ENCODE assay signal across 21 cellular contexts in the genomic region with DNA sequence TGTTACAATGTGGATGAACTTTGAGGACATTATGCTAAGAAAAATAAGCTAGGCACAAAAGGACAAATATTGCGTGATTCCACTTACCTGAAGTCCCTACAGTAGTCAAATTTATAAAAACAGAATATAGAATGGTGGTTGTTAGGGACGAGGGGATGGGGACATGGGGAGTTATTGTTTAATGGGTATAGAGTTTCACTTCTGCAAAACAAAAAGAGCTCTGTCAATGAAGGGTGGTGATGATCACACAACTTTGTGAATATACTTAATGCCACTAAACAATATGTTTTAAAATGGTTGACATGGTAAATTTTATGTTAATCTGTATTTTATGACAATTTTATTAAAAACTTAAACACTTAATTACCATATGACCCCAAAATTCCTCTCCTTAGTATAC. TPM values are rescaled to one million over a fixed set of nuclear protein-coding genes. Genes with fewer than 3 reads are reported as not detected.
DNase-seq lines count a peak whose midpoint lies in the region; ATAC-seq lines count a peak whose summit lies in the region.
"Had no signal": no experiment of that assay in that cellular context is flagged by ENCODE, and none has a peak within 500 bp of the region (broad histone marks: within the 10 kb centered on the region; RNA-seq: fewer than 3 reads in every experiment).

No MANE protein-coding gene starts in this region.

- intact Hi-C loops in activated naive CD4-positive, alpha-beta T cell treated with anti-CD3 and anti-CD28 coated beads for 36 hours (cut with micrococcal nuclease): no loop called here
- intact Hi-C loops in Right ventricle myocardium inferior (cut with DNase I): no loop called here

- peak; percentile 66 for DNase-seq in NOMO-1 treated with DMSO at 0.1 percent for 48 hours (lab: John Stamatoyannopoulos, UW; ENCODE audit: unreplicated experiment)
- no peak for DNase-seq in activated naive CD4-positive, alpha-beta T cell treated with anti-CD3 and anti-CD28 coated beads for 36 hours
- DNase-seq in DMS79 treated with DMSO at 0.1 percent for 48 hours (lab: John Stamatoyannopoulos, UW): no peak
- DNase-seq in Right ventricle myocardium inferior (ENCODE audit: missing footprints): no peak
- DNase-seq: activated CD4-positive, alpha-beta T cell treated with anti-CD3 and anti-CD28 coated beads, Interleukin-2, amount 50 U/mL, for 48 hours; activated T-cell treated with anti-CD3 and anti-CD28 coated beads, Interleukin-2, amount 50 U/mL, for 1 hour; COR-L47; glutamatergic neuron; H9; immature natural killer cell; lower lobe of right lung; NCI-H1694 treated with DMSO at 0.1 percent for 48 hours; NCI-H510A; ovary had no signal

- H3K9me3 Mint-ChIP-seq in activated naive CD4-positive, alpha-beta T cell treated with anti-CD3 and anti-CD28 coated beads for 36 hours: no peaks in the 10 kb centered on the region
- H3K9me3 Mint-ChIP-seq: activated naive CD4-positive, alpha-beta T cell treated with anti-CD3 and anti-CD28 coated beads, Interleukin-2, amount 50 U/mL, for 72 hours; dendritic cell treated with granulocyte-macrophage colony-stimulating factor and Interleukin-4, amounts not matched to agents 40 ng/mL and 50 ng/mL, for 4 days; H9; immature natural killer cell had no signal

- peaks cover 13% of the 10 kb centered on the region for H3K36me3 Mint-ChIP-seq in activated naive CD4-positive, alpha-beta T cell treated with anti-CD3 and anti-CD28 coated beads for 36 hours (ENCODE audit: low read depth)

- no peaks in the 10 kb centered on the region for H3K27me3 Mint-ChIP-seq in activated naive CD4-positive, alpha-beta T cell treated with anti-CD3 and anti-CD28 coated beads for 36 hours (ENCODE audit: low read depth)
- H3K27me3 Mint-ChIP-seq: dendritic cell treated with granulocyte-macrophage colony-stimulating factor and Interleukin-4, amounts not matched to agents 40 ng/mL and 50 ng/mL, for 4 days had no signal

- ATAC-seq in GM18498 (IDR thresholded peaks at IDR 0.05; ENCODE audit: unreplicated experiment) (peak; percentile 75), GM19467 (IDR thresholded peaks at IDR 0.05; ENCODE audit: unreplicated experiment) (peak; percentile 53), HG03175 (IDR thresholded peaks at IDR 0.05; ENCODE audit: unreplicated experiment) (peak; percentile 82), GM21447 (IDR thresholded peaks at IDR 0.05; ENCODE audit: unreplicated experiment) (no peak), Right ventricle myocardium inferior (no peak)
- ATAC-seq: activated naive CD4-positive, alpha-beta T cell treated with anti-CD3 and anti-CD28 coated beads, Interleukin-2, amount 50 U/mL, for 72 hours; lower lobe of right lung had no signal

- no peak overlapping the region for H3K27ac Mint-ChIP-seq in activated naive CD4-positive, alpha-beta T cell treated with anti-CD3 and anti-CD28 coated beads for 36 hours
- H3K27ac Mint-ChIP-seq: activated naive CD4-positive, alpha-beta T cell treated with anti-CD3 and anti-CD28 coated beads, Interleukin-2, amount 50 U/mL, for 72 hours; dendritic cell treated with granulocyte-macrophage colony-stimulating factor and Interleukin-4, amounts not matched to agents 40 ng/mL and 50 ng/mL, for 4 days; H9; immature natural killer cell had no signal

- CTCF ChIA-PET in activated naive CD4-positive, alpha-beta T cell treated with anti-CD3 and anti-CD28 coated beads for 36 hours (lab: Charles Lee): no interaction called here

- no peak overlapping the region for H3K4me3 Mint-ChIP-seq in activated naive CD4-positive, alpha-beta T cell treated with anti-CD3 and anti-CD28 coated beads for 36 hours
- H3K4me3 Mint-ChIP-seq: brain; dendritic cell treated with granulocyte-macrophage colony-stimulating factor and Interleukin-4, amounts not matched to agents 40 ng/mL and 50 ng/mL, for 4 days; H9; immature natural killer cell had no signal

- H3K4me1 Mint-ChIP-seq in activated naive CD4-positive, alpha-beta T cell treated with anti-CD3 and anti-CD28 coated beads for 36 hours (ENCODE audit: low read depth): no peaks in the 10 kb centered on the region
- H3K4me1 Mint-ChIP-seq: brain, H9, immature natural killer cell had no signal

RNA-seq across cellular contexts. Expression of gene INTS4, which starts 26.1 kb away (rescaled TPM):
- total RNA-seq in activated naive CD4-positive, alpha-beta T cell treated with anti-CD3 and anti-CD28 coated beads for 36 hours: 10 to 100 TPM; 45.5 to 46.0 TPM
- 15.6 TPM for total RNA-seq in Right ventricle myocardium inferior

RNA-seq across cellular contexts. Expression of gene KCTD14, which starts 54.7 kb away (rescaled TPM):
- total RNA-seq in activated naive CD4-positive, alpha-beta T cell treated with anti-CD3 and anti-CD28 coated beads for 36 hours: under 1 TPM in 1 of 2 experiments, not detected in 1; 0.27 TPM
- total RNA-seq in Right ventricle myocardium inferior: 0.24 TPM

Comparison
In these comparisons a context has a peak if more than half of its experiments do, and no peak if none do; other contexts are left out.
1. ATAC-seq: peak in GM18498 (single experiment), GM19467 (single experiment) and HG03175 (single experiment); none in GM21447 (single experiment) and Right ventricle myocardium inferior (single experiment).